ENCODE assay signal across 17 cellular contexts in the genomic region with DNA sequence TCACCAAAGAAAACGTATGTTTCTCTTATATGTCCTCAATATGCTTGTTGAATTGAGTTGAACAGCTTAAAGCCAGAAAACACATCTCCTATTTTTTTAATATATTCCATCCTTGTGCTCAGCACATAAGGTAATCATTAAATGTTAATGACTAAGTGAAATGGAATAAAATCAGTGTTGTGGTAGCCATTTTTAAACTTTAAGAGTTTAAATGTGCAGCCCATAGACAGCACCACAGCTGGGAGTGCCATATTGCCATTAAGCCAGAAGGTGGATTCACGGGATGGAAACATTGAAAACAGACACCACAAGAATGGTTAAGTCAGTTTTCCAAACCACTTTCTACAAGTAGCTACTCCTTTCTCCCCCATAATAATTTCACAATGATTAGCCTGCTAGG.
"Had no signal": no experiment of that assay in that cellular context is flagged by ENCODE, and none has a peak within 500 bp of the region (broad histone marks: within the 10 kb centered on the region; RNA-seq: fewer than 3 reads in every experiment).

No MANE protein-coding gene starts in this region.

- ATAC-seq: activated CD4-positive, alpha-beta T cell treated with anti-CD3 and anti-CD28 coated beads for 36 hours; gastrocnemius medialis; left lobe of liver; natural killer cell; pancreas; right lobe of liver had no signal

- H3K4me3 ChIP-seq: esophagus squamous epithelium, gastrocnemius medialis, lung, pancreas, right lobe of liver, transverse colon, vagina had no signal

- DNase-seq: activated CD4-positive, alpha-beta T cell treated with anti-CD3 and anti-CD28 coated beads for 36 hours; activated CD4-positive, alpha-beta T cell treated with anti-CD3 and anti-CD28 coated beads, Interleukin-2, amount 50 U/mL, for 48 hours; activated gamma-delta T cell; effector CD4-positive, alpha-beta T cell; esophagus squamous epithelium; gastrocnemius medialis; head of caudate nucleus; natural killer cell; pancreas; right lobe of liver; small intestine; stimulated activated CD4-positive, alpha-beta T cell treated with anti-CD3 and anti-CD28 coated beads, Interleukin-15, amount 100 ng/mL, for 24 hours; stimulated activated CD4-positive, alpha-beta T cell treated with anti-CD3 and anti-CD28 coated beads, Interleukin-2, amount 100 ng/mL, for 48 hours; transverse colon had no signal
